Comparison of ENCODE assay signal across 13 cellular contexts in genomic region chr5:134079748-134080581, GRCh38. TPM values are rescaled to one million over a fixed set of nuclear protein-coding genes. Genes with fewer than 3 reads are reported as not detected.
DNase-seq lines count a peak whose midpoint lies in the region; ATAC-seq and TF ChIP-seq lines count a peak whose summit lies in the region.
"Had no signal": no experiment of that assay in that cellular context is flagged by ENCODE, and none has a peak within 500 bp of the region (broad histone marks: within the 10 kb centered on the region; RNA-seq: fewer than 3 reads in every experiment).

No MANE protein-coding gene starts in this region.

- peak; percentile 93 to 94 for ATAC-seq in activated T-cell treated with anti-CD3 and anti-CD28 coated beads, Interleukin-2, amount 50 U/mL, for 72 hours (replicated peaks in 1 of 2)
- peak; percentile 70 for ATAC-seq in naive thymus-derived CD4-positive, alpha-beta T cell
- no peak for ATAC-seq in HG03571 (IDR thresholded peaks at IDR 0.05; ENCODE audit: unreplicated experiment)
- ATAC-seq: left lobe of liver had no signal

- no peaks in the 10 kb centered on the region for H3K27me3 ChIP-seq in naive thymus-derived CD4-positive, alpha-beta T cell (ENCODE audit: control insufficient read depth in 2 of 2, insufficient read depth in 2 of 2, low read length in 2 of 2)
- H3K27me3 ChIP-seq in esophagus muscularis mucosa: no peaks in the 10 kb centered on the region
- H3K27me3 ChIP-seq: ovary, testis had no signal

- peaks cover 0 to 7% of the 10 kb centered on the region in 2 donors for H3K36me3 Mint-ChIP-seq in activated T-cell treated with anti-CD3 and anti-CD28 coated beads, Interleukin-2, amount 50 U/mL, for 72 hours (ENCODE audit: insufficient read depth in 2 of 2)
- H3K36me3 Mint-ChIP-seq in naive thymus-derived CD4-positive, alpha-beta T cell: peaks cover 0 to 10% (median 0%) of the 10 kb centered on the region in 5 donors

- no peaks in the 10 kb centered on the region for H3K36me3 ChIP-seq in naive thymus-derived CD4-positive, alpha-beta T cell (ENCODE audit: control insufficient read depth in 2 of 3, insufficient read depth in 3 of 3, low read length in 3 of 3)
- no peaks in the 10 kb centered on the region for H3K36me3 ChIP-seq in esophagus muscularis mucosa
- H3K36me3 ChIP-seq: ovary had no signal

- in situ Hi-C loops in GM13977 (cut with MboI; ENCODE audit: low pct_unique_long_range_greater_than_20kb, low sequenced_read_pairs, unreplicated experiment): no loop called here

- TF ChIP-seq CTCF in esophagus muscularis mucosa (IDR thresholded peaks at IDR 0.05) (no peak), GM13977 (IDR thresholded peaks at IDR 0.05; ENCODE audit: extremely low read depth, insufficient read depth, missing control alignments) (no peak)

- peak overlapping the region; percentile 70 for H3K27ac Mint-ChIP-seq in activated T-cell treated with anti-CD3 and anti-CD28 coated beads, Interleukin-2, amount 50 U/mL, for 72 hours
- peak overlapping the region; percentile 91 to 99 (median 97) for H3K27ac Mint-ChIP-seq in naive thymus-derived CD4-positive, alpha-beta T cell

- no peaks in the 10 kb centered on the region for H3K9me3 ChIP-seq in naive thymus-derived CD4-positive, alpha-beta T cell (ENCODE audit: control insufficient read depth in 2 of 3, low read length in 3 of 3)
- H3K9me3 ChIP-seq in esophagus muscularis mucosa: no peaks in the 10 kb centered on the region
- H3K9me3 ChIP-seq: ovary, testis had no signal

- peaks cover 20 to 75% of the 10 kb centered on the region in 2 donors for H3K4me1 ChIP-seq in naive thymus-derived CD4-positive, alpha-beta T cell (ENCODE audit: control insufficient read depth in 2 of 2, insufficient read depth in 2 of 2, low read length in 2 of 2)
- H3K4me1 ChIP-seq in esophagus muscularis mucosa: no peaks in the 10 kb centered on the region
- H3K4me1 ChIP-seq: testis had no signal

- H3K27ac ChIP-seq in naive thymus-derived CD4-positive, alpha-beta T cell (ENCODE audit: low read depth, low read length): peak overlapping the region; percentile 68
- no peak overlapping the region for H3K27ac ChIP-seq in esophagus muscularis mucosa (replicated peaks in 1 of 4)
- H3K27ac ChIP-seq: ovary, testis had no signal

- CTCF ChIA-PET in naive thymus-derived CD4-positive, alpha-beta T cell (lab: Charles Lee): interaction anchor here (0.9 to 2.4 kb wide), 6 partner anchors 10 to 40 kb away, joined by 3 to 6 read pairs (median 4); no protein-coding TSS in a partner anchor

- intact Hi-C loops in naive thymus-derived CD4-positive, alpha-beta T cell (cut with micrococcal nuclease): loop anchor here (1.0 kb wide), 3 partner anchors 7 to 10 kb away; no protein-coding TSS in a partner anchor
- intact Hi-C loops in esophagus muscularis mucosa (cut with DNase I): no loop called here

- H3K4me3 ChIP-seq in naive thymus-derived CD4-positive, alpha-beta T cell (ENCODE audit: low read length): peak overlapping the region; percentile 9
- H3K4me3 ChIP-seq in esophagus muscularis mucosa: no peak overlapping the region
- H3K4me3 ChIP-seq: ovary, testis had no signal

- POLR2A ChIA-PET in naive thymus-derived CD4-positive, alpha-beta T cell (lab: Charles Lee): interaction anchor here (0.6 to 7.0 kb wide), 6 partner anchors 7 to 38 kb away, joined by 4 to 62 read pairs (median 15); no protein-coding TSS in a partner anchor

- DNase-seq in activated CD4-positive, CD25-positive, alpha-beta regulatory T cell treated with anti-CD3 and anti-CD28 coated beads, Interleukin-2, amount 50 U/mL, for 72 hours: peak; percentile 49
- peak; percentile 86 to 91 for DNase-seq in activated T-cell treated with anti-CD3 and anti-CD28 coated beads, Interleukin-2, amount 50 U/mL, for 72 hours
- peak in 6 of 9 donors; percentile 44 to 80 (median 60) for DNase-seq in naive thymus-derived CD4-positive, alpha-beta T cell
- peak; percentile 83 for DNase-seq in stimulated activated CD8-positive, alpha-beta memory T cell treated with anti-CD3 and anti-CD28 coated beads, Interleukin-4, amount 100 ng/mL, for 48 hours
- DNase-seq in NCI-H1417 treated with DMSO at 0.1 percent for 48 hours (lab: John Stamatoyannopoulos, UW) (no peak), esophagus muscularis mucosa (ENCODE audit: extremely low spot score) (no peak), GM13977 (ENCODE audit: low spot score) (no peak)
- DNase-seq: foreskin fibroblast, NCI-H1694, ovary, testis had no signal

- TF ChIP-seq EP300 in esophagus muscularis mucosa (IDR thresholded peaks at IDR 0.05): no peak

- H3K4me1 Mint-ChIP-seq in activated T-cell treated with anti-CD3 and anti-CD28 coated beads, Interleukin-2, amount 50 U/mL, for 72 hours (ENCODE audit: low read depth): peaks cover 95% of the 10 kb centered on the region
- peaks cover 45 to 92% (median 84%) of the 10 kb centered on the region in 7 donors for H3K4me1 Mint-ChIP-seq in naive thymus-derived CD4-positive, alpha-beta T cell

- WGBS in esophagus muscularis mucosa: 90% methylated on average over 19 of the region's 19 CpGs

- TF ChIP-seq POLR2A in esophagus muscularis mucosa (IDR thresholded peaks at IDR 0.05; ENCODE audit: low read depth): no peak

- no peaks in the 10 kb centered on the region for H3K27me3 Mint-ChIP-seq in activated T-cell treated with anti-CD3 and anti-CD28 coated beads, Interleukin-2, amount 50 U/mL, for 72 hours (ENCODE audit: low read depth)
- no peaks in the 10 kb centered on the region for H3K27me3 Mint-ChIP-seq in naive thymus-derived CD4-positive, alpha-beta T cell

- H3K4me3 Mint-ChIP-seq in activated T-cell treated with anti-CD3 and anti-CD28 coated beads, Interleukin-2, amount 50 U/mL, for 72 hours: peak overlapping the region; percentile 74 to 75
- peak overlapping the region; percentile 66 to 83 (median 77) for H3K4me3 Mint-ChIP-seq in naive thymus-derived CD4-positive, alpha-beta T cell

- H3K9me3 Mint-ChIP-seq in activated T-cell treated with anti-CD3 and anti-CD28 coated beads, Interleukin-2, amount 50 U/mL, for 72 hours: no peaks in the 10 kb centered on the region
- H3K9me3 Mint-ChIP-seq in naive thymus-derived CD4-positive, alpha-beta T cell: peaks cover 0 to 5% (median 0%) of the 10 kb centered on the region in 11 donors

RNA-seq across cellular contexts. Expression of gene TCF7, which starts 34.5 kb away (rescaled TPM):
- total RNA-seq in activated T-cell treated with anti-CD3 and anti-CD28 coated beads, Interleukin-2, amount 50 U/mL, for 72 hours: 100 to 1,000 TPM; 142 to 265 TPM
- 1,000 to 10,000 TPM in 2 of 5 experiments, 100 to 1,000 TPM in 3; 203 to 1,066 (median 643) TPM for total RNA-seq in naive thymus-derived CD4-positive, alpha-beta T cell
- 100 to 1,000 TPM; 356 to 560 TPM for polyA plus RNA-seq in naive thymus-derived CD4-positive, alpha-beta T cell
- 1 to 10 TPM in 3 of 4 donors, under 1 TPM in 1; 0.99 to 2.1 (median 1.5) TPM for total RNA-seq in esophagus muscularis mucosa

Comparison
In these comparisons a context has a peak if more than half of its experiments do, and no peak if none do; other contexts are left out.
1. DNase-seq: peak in activated CD4-positive, CD25-positive, alpha-beta regulatory T cell treated with anti-CD3 and anti-CD28 coated beads, Interleukin-2, amount 50 U/mL, for 72 hours (single experiment), activated T-cell treated with anti-CD3 and anti-CD28 coated beads, Interleukin-2, amount 50 U/mL, for 72 hours (2 of 2), naive thymus-derived CD4-positive, alpha-beta T cell (6 of 9) and stimulated activated CD8-positive, alpha-beta memory T cell treated with anti-CD3 and anti-CD28 coated beads, Interleukin-4, amount 100 ng/mL, for 48 hours (single experiment); none in NCI-H1417 treated with DMSO at 0.1 percent for 48 hours (single experiment), esophagus muscularis mucosa (single experiment) and GM13977 (single experiment).
2. RNA of gene TCF7, which starts 34.5 kb away (total RNA-seq): 203 to 1,066 TPM in naive thymus-derived CD4-positive, alpha-beta T cell and 142 to 265 TPM in activated T-cell treated with anti-CD3 and anti-CD28 coated beads, Interleukin-2, amount 50 U/mL, for 72 hours; 0.99 to 2.1 TPM in esophagus muscularis mucosa; every median in the first group is over 10 times any median in the second.